10 cellular contexts compared by ENCODE assay signal in genomic region chr6:79570129-79570801, GRCh38. TPM values are rescaled to one million over a fixed set of nuclear protein-coding genes. Genes with fewer than 3 reads are reported as not detected.
A peak's percentile ranks its signal among the peaks of the same experiment; 100 is the strongest.
DNase-seq lines count a peak whose midpoint lies in the region; ATAC-seq and TF ChIP-seq lines count a peak whose summit lies in the region.
"Had no signal": no experiment of that assay in that cellular context is flagged by ENCODE, and none has a peak within 500 bp of the region (broad histone marks: within the 10 kb centered on the region; RNA-seq: fewer than 3 reads in every experiment).

No MANE protein-coding gene starts in this region.

- in situ Hi-C loops in ACHN (cut with HindIII; ENCODE audit: low pct_ligation_motif_present, low pct_unique_long_range_greater_than_20kb, low sequenced_read_pairs): no loop called here

- H3K4me1 Mint-ChIP-seq in activated T-helper 2 cell treated with anti-CD3 and anti-CD28 coated beads, Interferon-gamma antibody, Interleukin-2, Interleukin-4, amounts not matched to agents 10 μg/mL and 5 μg/mL and 100 μg/mL, durations not matched to agents 14 hours and 24 hours and 36 hours (ENCODE audit: low read depth): no peaks in the 10 kb centered on the region
- H3K4me1 Mint-ChIP-seq: activated naive CD4-positive, alpha-beta T cell treated with anti-CD3 and anti-CD28 coated beads, Interleukin-2, amount 50 U/mL, for 24 hours had no signal

- no peak overlapping the region for H3K4me3 Mint-ChIP-seq in activated T-helper 2 cell treated with anti-CD3 and anti-CD28 coated beads, Interferon-gamma antibody, Interleukin-2, Interleukin-4, amounts not matched to agents 10 μg/mL and 5 μg/mL and 100 μg/mL, durations not matched to agents 14 hours and 24 hours and 36 hours (ENCODE audit: low read depth)
- H3K4me3 Mint-ChIP-seq: activated naive CD4-positive, alpha-beta T cell treated with anti-CD3 and anti-CD28 coated beads, Interleukin-2, amount 50 U/mL, for 24 hours; CD4-positive, alpha-beta T cell had no signal

- H3K9me3 Mint-ChIP-seq in activated T-helper 2 cell treated with anti-CD3 and anti-CD28 coated beads, Interferon-gamma antibody, Interleukin-2, Interleukin-4, amounts not matched to agents 10 μg/mL and 5 μg/mL and 100 μg/mL, durations not matched to agents 14 hours and 24 hours and 36 hours: no peaks in the 10 kb centered on the region
- H3K9me3 Mint-ChIP-seq: activated naive CD4-positive, alpha-beta T cell treated with anti-CD3 and anti-CD28 coated beads, Interleukin-2, amount 50 U/mL, for 24 hours; CD4-positive, alpha-beta T cell had no signal

- intact Hi-C loops in activated T-helper 2 cell treated with anti-CD3 and anti-CD28 coated beads, Interferon-gamma antibody, Interleukin-2, Interleukin-4, amounts not matched to agents 10 μg/mL and 5 μg/mL and 100 μg/mL, durations not matched to agents 14 hours and 24 hours and 36 hours (cut with micrococcal nuclease): loop anchor here (2.0 to 5.0 kb wide), 2 partner anchors 103 to 242 kb away; no protein-coding TSS in a partner anchor

- no peaks in the 10 kb centered on the region for H3K36me3 Mint-ChIP-seq in activated T-helper 2 cell treated with anti-CD3 and anti-CD28 coated beads, Interferon-gamma antibody, Interleukin-2, Interleukin-4, amounts not matched to agents 10 μg/mL and 5 μg/mL and 100 μg/mL, durations not matched to agents 14 hours and 24 hours and 36 hours (ENCODE audit: low read depth)
- H3K36me3 Mint-ChIP-seq: activated naive CD4-positive, alpha-beta T cell treated with anti-CD3 and anti-CD28 coated beads, Interleukin-2, amount 50 U/mL, for 24 hours had no signal

- TF ChIP-seq CTCF in kidney epithelial cell (IDR thresholded peaks at IDR 0.05; ENCODE audit: insufficient read depth, low read length, poor library complexity, severe bottlenecking): no peak

- no peak overlapping the region for H3K4me3 ChIP-seq in kidney epithelial cell (ENCODE audit: low read depth, low read length)

- ATAC-seq in HG03064 (IDR thresholded peaks at IDR 0.05; ENCODE audit: low read depth, unreplicated experiment): peak; percentile 32
- ATAC-seq in SK-N-SH treated with all-trans-retinoic acid at 6 μM for 48 hours: peak; percentile 75
- no peak for ATAC-seq in HG02852 (IDR thresholded peaks at IDR 0.05; ENCODE audit: unreplicated experiment)
- no peak for ATAC-seq in GM18870 (IDR thresholded peaks at IDR 0.05; ENCODE audit: unreplicated experiment)

- DNase-seq in ACHN (peak; percentile 72), kidney epithelial cell (ENCODE audit: low read depth) (peak; percentile 50), SK-N-DZ (ENCODE audit: low spot score) (no peak)
- DNase-seq in activated T-helper 2 cell treated with anti-CD3 and anti-CD28 coated beads, Interferon-gamma antibody, Interleukin-2, Interleukin-4, amounts not matched to agents 10 μg/mL and 5 μg/mL and 100 μg/mL, durations not matched to agents 14 hours and 24 hours and 36 hours (ENCODE audit: low spot score): no peak
- DNase-seq: CD4-positive, alpha-beta T cell had no signal

- no peaks in the 10 kb centered on the region for H3K27me3 ChIP-seq in kidney epithelial cell (ENCODE audit: control insufficient read depth, insufficient read depth, low read length)

- no peaks in the 10 kb centered on the region for H3K36me3 ChIP-seq in kidney epithelial cell (ENCODE audit: control insufficient read depth, insufficient read depth, low read length)

- no peak overlapping the region for H3K27ac Mint-ChIP-seq in activated T-helper 2 cell treated with anti-CD3 and anti-CD28 coated beads, Interferon-gamma antibody, Interleukin-2, Interleukin-4, amounts not matched to agents 10 μg/mL and 5 μg/mL and 100 μg/mL, durations not matched to agents 14 hours and 24 hours and 36 hours
- H3K27ac Mint-ChIP-seq: CD4-positive, alpha-beta T cell had no signal

- peaks cover 4% of the 10 kb centered on the region for H3K27me3 Mint-ChIP-seq in activated T-helper 2 cell treated with anti-CD3 and anti-CD28 coated beads, Interferon-gamma antibody, Interleukin-2, Interleukin-4, amounts not matched to agents 10 μg/mL and 5 μg/mL and 100 μg/mL, durations not matched to agents 14 hours and 24 hours and 36 hours (ENCODE audit: low read depth)
- H3K27me3 Mint-ChIP-seq: CD4-positive, alpha-beta T cell had no signal

TF ChIP-seq in SK-N-SH treated with all-trans-retinoic acid at 6 μM for 48 hours, 23 proteins besides CTCF, POLR2A, EP300 and RAD21:
- TF ChIP-seq ISL1 (CRISPR knock-in tag; IDR thresholded peaks at IDR 0.05) (0 out of 2 replicates have a peak, but pooled peaks have one; percentile 33), TSHZ2 (CRISPR knock-in tag; IDR thresholded peaks at IDR 0.05) (no peak)

RNA-seq across cellular contexts. Expression of gene LCA5, which starts 33.0 kb away (rescaled TPM):
- total RNA-seq in kidney epithelial cell: 5.1 and 7.0 TPM in 2 replicates
- 0.09 and 0.18 TPM in 2 replicates for total RNA-seq in activated T-helper 2 cell treated with anti-CD3 and anti-CD28 coated beads, Interferon-gamma antibody, Interleukin-2, Interleukin-4, amounts not matched to agents 10 μg/mL and 5 μg/mL and 100 μg/mL, durations not matched to agents 14 hours and 24 hours and 36 hours
- 3.6 and 5.4 TPM in 2 replicates for polyA plus RNA-seq in SK-N-DZ (2014; cell fraction: cytosol; rRNA removed)
- 3.9 and 4.0 TPM in 2 replicates for polyA plus RNA-seq in SK-N-DZ (2014; cell fraction: nucleus; rRNA removed)
- total RNA-seq: CD4-positive, alpha-beta T cell had no signal

Comparison
In these comparisons a context has a peak if more than half of its experiments do, and no peak if none do; other contexts are left out.
1. DNase-seq: peak in ACHN (single experiment) and kidney epithelial cell (single experiment); none in activated T-helper 2 cell treated with anti-CD3 and anti-CD28 coated beads, Interferon-gamma antibody, Interleukin-2, Interleukin-4, amounts not matched to agents 10 μg/mL and 5 μg/mL and 100 μg/mL, durations not matched to agents 14 hours and 24 hours and 36 hours (single experiment) and SK-N-DZ (single experiment).
2. ATAC-seq: peak in HG03064 (single experiment) and SK-N-SH treated with all-trans-retinoic acid at 6 μM for 48 hours (single experiment); none in HG02852 (single experiment) and GM18870 (single experiment).